Comparison of ENCODE assay signal across 1 cellular context in genomic region chr17:40551874-40552768, GRCh38.
TF ChIP-seq lines count a peak whose summit lies in the region.

No MANE protein-coding gene starts in this region.

TF ChIP-seq in HepG2, 621 proteins besides CTCF, POLR2A, EP300 and RAD21 (continued from another document and continues in another):
- TF ChIP-seq RNF219 (CRISPR knock-in tag; IDR thresholded peaks at IDR 0.05) (0 out of 2 replicates have a peak, but pooled peaks have one; percentile 64), TBX2 (CRISPR knock-in tag; IDR thresholded peaks at IDR 0.05; ENCODE audit: borderline replicate concordance) (peak; percentile 35), GPBP1L1 (CRISPR knock-in tag; IDR thresholded peaks at IDR 0.05) (no peak), CREB3 (CRISPR knock-in tag; IDR thresholded peaks at IDR 0.05) (0 out of 2 replicates have a peak, but pooled peaks have one; percentile 12), ZNF337 (CRISPR knock-in tag; IDR thresholded peaks at IDR 0.05; ENCODE audit: borderline replicate concordance, low read depth) (no peak), ZNF441 (CRISPR knock-in tag; IDR thresholded peaks at IDR 0.05; ENCODE audit: borderline replicate concordance) (no peak; the same call in 1 of the 2 replicates), ZNF34 (CRISPR knock-in tag; IDR thresholded peaks at IDR 0.05; ENCODE audit: borderline replicate concordance) (0 out of 2 replicates have a peak, but pooled peaks have one; percentile 77), MAFF (IDR thresholded peaks at IDR 0.05; ENCODE audit: low read depth, low read length) (no peak), TCF7L2 (IDR thresholded peaks at IDR 0.05; ENCODE audit: low read depth, low read length) (no peak), ZBTB37 (CRISPR knock-in tag; IDR thresholded peaks at IDR 0.05) (peak; percentile 37; the same call in 1 of the 2 replicates), ZNF124 (CRISPR knock-in tag; IDR thresholded peaks at IDR 0.05) (peak; percentile 52; the same call in 1 of the 2 replicates), HOXA9 (CRISPR knock-in tag; IDR thresholded peaks at IDR 0.05; ENCODE audit: borderline replicate concordance) (no peak), HHEX (CRISPR knock-in tag; IDR thresholded peaks at IDR 0.05) (peak; percentile 66), SP2 (CRISPR knock-in tag; IDR thresholded peaks at IDR 0.05) (no peak; the same call in 1 of the 2 replicates), RBM22 (optimal IDR thresholded peaks at IDR 0.05; ENCODE audit: low read length) (no peak), SPEN (CRISPR knock-in tag; IDR thresholded peaks at IDR 0.05; ENCODE audit: low read depth) (peak; percentile 76; the same call in 1 of the 2 replicates), NCOA1 (CRISPR knock-in tag; IDR thresholded peaks at IDR 0.05) (no peak), ZSCAN5A (CRISPR knock-in tag; IDR thresholded peaks at IDR 0.05; ENCODE audit: borderline replicate concordance) (no peak; the same call in 1 of the 2 replicates), GMEB2 (CRISPR knock-in tag; IDR thresholded peaks at IDR 0.05; ENCODE audit: low read depth) (no peak), LBX2 (CRISPR knock-in tag; IDR thresholded peaks at IDR 0.05; ENCODE audit: borderline replicate concordance) (peak; percentile 76; the same call in 1 of the 2 replicates), ZNF510 (CRISPR knock-in tag; IDR thresholded peaks at IDR 0.05; ENCODE audit: low read depth) (no peak; the same call in 1 of the 2 replicates), SIX1 (CRISPR knock-in tag; IDR thresholded peaks at IDR 0.05; ENCODE audit: borderline replicate concordance) (peak; percentile 79), ZNF407 (CRISPR knock-in tag; IDR thresholded peaks at IDR 0.05; ENCODE audit: not compliant biosample characterization) (no peak), ZEB1 (IDR thresholded peaks at IDR 0.05; ENCODE audit: insufficient replicate concordance, low read depth) (peak; percentile 52), ZNF382 (CRISPR knock-in tag; IDR thresholded peaks at IDR 0.05; ENCODE audit: borderline replicate concordance) (no peak), IRX3 (CRISPR knock-in tag; IDR thresholded peaks at IDR 0.05; ENCODE audit: borderline replicate concordance, low read depth) (0 out of 2 replicates have a peak, but pooled peaks have one; percentile 39), AKAP8 (CRISPR knock-in tag; IDR thresholded peaks at IDR 0.05) (peak; percentile 27; the same call in 1 of the 2 replicates), ZNF800 (CRISPR knock-in tag; IDR thresholded peaks at IDR 0.05) (0 out of 2 replicates have a peak, but pooled peaks have one; percentile 10), CSRNP2 (CRISPR knock-in tag; conservative IDR thresholded peaks at IDR 0.05; ENCODE audit: low read depth) (no peak), MIER3 (CRISPR knock-in tag; IDR thresholded peaks at IDR 0.05; ENCODE audit: borderline replicate concordance) (peak; percentile 93; the same call in 1 of the 2 replicates), KLF6 (CRISPR knock-in tag; IDR thresholded peaks at IDR 0.05) (peak; percentile 18; the same call in 1 of the 2 replicates)
